Comparison of ENCODE assay signal across 8 cellular contexts in the genomic region with DNA sequence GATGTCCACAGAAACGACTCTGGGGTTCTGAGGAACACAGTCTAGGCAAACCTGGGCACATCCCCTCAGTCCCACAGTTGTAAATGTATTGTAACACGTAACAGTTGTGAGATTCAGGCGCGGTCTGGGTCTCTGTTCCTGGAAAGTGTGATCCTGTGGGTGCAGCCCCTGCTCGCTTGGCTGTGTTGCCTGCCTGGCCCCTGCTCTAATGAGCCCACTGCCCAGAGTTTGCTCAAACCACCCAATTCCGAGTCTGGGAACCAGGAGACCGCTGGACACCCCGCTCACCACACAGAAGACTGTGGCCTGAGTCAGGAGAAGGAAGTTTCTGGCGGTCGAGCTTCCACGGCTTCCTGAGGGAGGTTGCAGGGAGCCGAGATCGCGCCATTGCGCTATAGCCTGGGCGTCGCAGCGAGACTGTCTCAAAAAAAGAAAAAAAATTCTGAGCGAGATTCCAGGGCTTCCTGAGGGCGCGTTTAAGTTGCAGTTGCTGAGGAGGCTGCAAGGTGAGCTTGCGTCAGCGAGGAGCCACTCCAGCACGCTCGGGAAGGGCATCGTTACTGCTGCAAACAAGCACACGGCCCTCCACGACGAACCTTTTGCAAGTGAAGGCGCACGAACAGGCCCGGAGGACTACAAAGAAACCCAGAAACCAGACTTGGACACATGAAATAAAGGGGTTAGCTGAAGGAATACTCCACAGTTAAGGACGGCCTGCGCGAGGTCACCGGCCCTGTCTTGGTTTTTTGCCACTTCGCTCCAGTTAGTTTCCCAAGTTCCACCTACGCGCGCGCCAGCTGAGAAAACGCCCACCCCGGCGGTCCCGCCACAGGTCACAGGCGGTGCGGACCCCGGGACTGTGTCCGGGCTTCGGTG. TPM values are rescaled to one million over a fixed set of nuclear protein-coding genes. Genes with fewer than 3 reads are reported as not detected.
A peak's percentile ranks its signal among the peaks of the same experiment; 100 is the strongest.
DNase-seq lines count a peak whose midpoint lies in the region; ATAC-seq and TF ChIP-seq lines count a peak whose summit lies in the region.

No MANE protein-coding gene starts in this region.

- H3K36me3 ChIP-seq in Peyer's patch, result peaks cover 0 to 2% (median 0%) of the 10 kb centered on the region in 3 donors
- H3K36me3 ChIP-seq in effector memory CD4-positive, alpha-beta T cell (ENCODE audit: control insufficient read depth, insufficient read depth, low read length), result no peaks in the 10 kb centered on the region
- no peaks in the 10 kb centered on the region for H3K36me3 ChIP-seq in body of pancreas (replicated peaks in 1 of 2; ENCODE audit: insufficient read depth in 1 of 2, low read depth in 2 of 2)

- DNase-seq in activated CD4-positive, alpha-beta T cell treated with anti-CD3 and anti-CD28 coated beads for 48 hours, result peak; percentile 41
- DNase-seq in activated CD4-positive, alpha-beta T cell treated with anti-CD3 and anti-CD28 coated beads for 4 hours, result no peak
- DNase-seq in Peyer's patch (no peak), naive B cell (no peak), inferior parietal cortex (ENCODE audit: extremely low spot score) (no peak), body of pancreas (no peak)
- DNase-seq in effector memory CD4-positive, alpha-beta T cell, result no peak

- intact Hi-C loops in body of pancreas (cut with DNase I), result no loop called here

- H3K4me1 ChIP-seq in Peyer's patch, result peaks cover 0 to 25% (median 7%) of the 10 kb centered on the region in 4 donors
- H3K4me1 ChIP-seq in effector memory CD4-positive, alpha-beta T cell (ENCODE audit: control insufficient read depth, insufficient read depth, low read length, poor library complexity, severe bottlenecking), result peaks cover 22% of the 10 kb centered on the region
- peaks cover 25% of the 10 kb centered on the region for H3K4me1 ChIP-seq in body of pancreas

- H3K4me3 ChIP-seq in Peyer's patch (peak overlapping the region; percentile 80 to 92 (median 86)), body of pancreas (peak overlapping the region in 1 of 2 donors; percentile 64)
- H3K4me3 ChIP-seq in effector memory CD4-positive, alpha-beta T cell (ENCODE audit: insufficient read depth, low read depth, low read length, poor library complexity, severe bottlenecking), result peak overlapping the region; percentile 99

- TF ChIP-seq POLR2A in Peyer's patch (IDR thresholded peaks at IDR 0.05) (no peak), body of pancreas (IDR thresholded peaks at IDR 0.05) (no peak)

- H3K9me3 ChIP-seq in Peyer's patch (no peaks in the 10 kb centered on the region), body of pancreas (no peaks in the 10 kb centered on the region)
- no peaks in the 10 kb centered on the region for H3K9me3 ChIP-seq in effector memory CD4-positive, alpha-beta T cell (ENCODE audit: control insufficient read depth, low read length)

- H3K27ac ChIP-seq in Peyer's patch (peak overlapping the region in 2 of 4 donors; percentile 21 to 98), body of pancreas (no peak overlapping the region)
- no peak overlapping the region for H3K27ac ChIP-seq in effector memory CD4-positive, alpha-beta T cell (ENCODE audit: insufficient read depth, low read length, poor library complexity, severe bottlenecking)

- no peak for ATAC-seq in naive B cell (ENCODE audit: low read depth in 2 of 2)
- ATAC-seq in HG02571 (IDR thresholded peaks at IDR 0.05; ENCODE audit: unreplicated experiment), result no peak
- no peak for ATAC-seq in body of pancreas

- no peak for TF ChIP-seq CTCF in Peyer's patch (IDR thresholded peaks at IDR 0.05)
- no peak for TF ChIP-seq CTCF in body of pancreas (IDR thresholded peaks at IDR 0.05)

- H3K4me3 Mint-ChIP-seq in naive B cell, result peak overlapping the region; percentile 91 to 99 (median 95)

- H3K9me3 Mint-ChIP-seq in naive B cell, result no peaks in the 10 kb centered on the region

- no peaks in the 10 kb centered on the region for H3K27me3 Mint-ChIP-seq in naive B cell

- 5 to 13% methylated on average over 33 to 49 of the region's 50 CpGs for WGBS in body of pancreas, 2 donors

- peaks cover 0 to 6% of the 10 kb centered on the region in 2 donors for H3K36me3 Mint-ChIP-seq in naive B cell

- H3K27me3 ChIP-seq in Peyer's patch, result no peaks in the 10 kb centered on the region
- H3K27me3 ChIP-seq in effector memory CD4-positive, alpha-beta T cell (replicated peaks; ENCODE audit: control insufficient read depth, insufficient read depth, low read length, poor library complexity, severe bottlenecking), result no peaks in the 10 kb centered on the region
- H3K27me3 ChIP-seq in body of pancreas, result no peaks in the 10 kb centered on the region

- peaks cover 7 to 36% (median 12%) of the 10 kb centered on the region in 3 donors for H3K4me1 Mint-ChIP-seq in naive B cell

- peak overlapping the region in 4 of 6 donors; percentile 28 to 69 (median 56) for H3K27ac Mint-ChIP-seq in naive B cell

RNA-seq across cellular contexts. Expression of a gene that starts 1.1 kb away (rescaled TPM):
- total RNA-seq in Peyer's patch, result 10 to 100 TPM in 2 of 4 donors, 1 to 10 TPM in 2; 4.6 to 20.6 (median 11.4) TPM
- polyA plus RNA-seq in naive B cell (ENCODE audit: low read depth in 6 of 6), result 1 to 10 TPM in 1 of 6 donors, under 1 TPM in 5; 0.24 to 1.1 (median 0.62) TPM
- total RNA-seq in body of pancreas, result 1 to 10 TPM; 1.6 TPM

RNA-seq across cellular contexts. Expression of a gene that starts 1.4 kb away (rescaled TPM):
- 100 to 1,000 TPM in 1 of 4 donors, 10 to 100 TPM in 3; 29.2 to 119 (median 59.5) TPM for total RNA-seq in Peyer's patch
- 10 to 100 TPM in 4 of 6 donors, 1 to 10 TPM in 2; 4.7 to 32.5 (median 10.7) TPM for polyA plus RNA-seq in naive B cell (ENCODE audit: low read depth in 6 of 6)
- 10 to 100 TPM; 11.9 to 28.0 TPM for total RNA-seq in body of pancreas

RNA-seq across cellular contexts. Expression of a gene that starts 36.4 kb away (rescaled TPM):
- total RNA-seq in Peyer's patch (10 to 100 TPM in 3 of 4 donors, 1 to 10 TPM in 1; 5.3 to 32.6 (median 17.5) TPM), body of pancreas (10 to 100 TPM in 1 of 2 donors, 1 to 10 TPM in 1; 4.9 to 15.2 TPM)
- polyA plus RNA-seq in naive B cell (ENCODE audit: low read depth in 6 of 6), result 10 to 100 TPM; 14.1 to 25.5 (median 20.5) TPM

RNA-seq across cellular contexts. Expression of a gene that starts 37.2 kb away (rescaled TPM):
- total RNA-seq in Peyer's patch, result 100 to 1,000 TPM in 3 of 4 donors, 10 to 100 TPM in 1; 96.7 to 178 (median 148) TPM
- polyA plus RNA-seq in naive B cell (ENCODE audit: low read depth in 6 of 6), result 10 to 100 TPM; 16.3 to 57.9 (median 38.9) TPM
- total RNA-seq in body of pancreas, result 100 to 1,000 TPM in 1 of 2 donors, 10 to 100 TPM in 1; 52.7 to 102 TPM
